10 cellular contexts compared by ENCODE assay signal in genomic region chr3:14452676-14453367, GRCh38. TPM values are rescaled to one million over a fixed set of nuclear protein-coding genes. Genes with fewer than 3 reads are reported as not detected.
DNase-seq lines count a peak whose midpoint lies in the region; ATAC-seq, FAIRE-seq and TF ChIP-seq lines count a peak whose summit lies in the region.
"Had no signal": no experiment of that assay in that cellular context is flagged by ENCODE, and none has a peak within 500 bp of the region (broad histone marks: within the 10 kb centered on the region; RNA-seq: fewer than 3 reads in every experiment).

No MANE protein-coding gene starts in this region.

- peak; percentile 46 to 62 for DNase-seq in NCI-H1930 (lab: John Stamatoyannopoulos, UW)
- DNase-seq in choroid plexus epithelial cell (ENCODE audit: low read depth), result peak; percentile 98
- peak; percentile 86 for DNase-seq in lung (ENCODE audit: low spot score)
- peak; percentile 83 for DNase-seq in thoracic aorta (ENCODE audit: low spot score)
- DNase-seq in HTR-8/SVneo (ENCODE audit: insufficient read length, low spot score), result no peak
- DNase-seq: CD4-positive, CD25-positive, alpha-beta regulatory T cell had no signal

- WGBS in lung, 2 donors, result 47 to 74% methylated on average over 25 of the region's 25 CpGs

- FAIRE-seq in HTR-8/SVneo (lab: Jason Lieb, UNC), result no peak
- FAIRE-seq: TTC549 had no signal

- H3K27me3 ChIP-seq in ACC112 (ENCODE audit: insufficient read depth, low read length), result no peaks in the 10 kb centered on the region
- no peaks in the 10 kb centered on the region for H3K27me3 ChIP-seq in lung (ENCODE audit: control insufficient read depth, insufficient read depth)
- no peaks in the 10 kb centered on the region for H3K27me3 ChIP-seq in thoracic aorta (replicated peaks; ENCODE audit: insufficient read depth)

- H3K4me3 ChIP-seq in ACC112 (ENCODE audit: low read depth, low read length) (peak overlapping the region; percentile 13), choroid plexus epithelial cell (ENCODE audit: low read depth, low read length) (no peak overlapping the region), lung (no peak overlapping the region), thoracic aorta (peak overlapping the region; percentile 38)

- no peak overlapping the region for H2AFZ ChIP-seq in ACC112 (ENCODE audit: low read length, unreplicated experiment)

- H3K36me3 ChIP-seq in ACC112 (ENCODE audit: insufficient read depth, low read length) (peaks cover 6% of the 10 kb centered on the region; the same call in 1 of the 2 replicates), lung (ENCODE audit: control insufficient read depth in 2 of 2, insufficient read depth in 2 of 2, low read length in 2 of 2) (peaks cover 3 to 43% of the 10 kb centered on the region in 2 donors), thoracic aorta (peaks cover 1% of the 10 kb centered on the region)

- peaks cover 21% of the 10 kb centered on the region for H3K4me1 ChIP-seq in ACC112 (ENCODE audit: control insufficient read depth, insufficient read depth, low read length, unreplicated experiment)
- peaks cover 0 to 12% of the 10 kb centered on the region in 2 donors for H3K4me1 ChIP-seq in lung (ENCODE audit: control insufficient read depth in 2 of 2, insufficient read depth in 2 of 2, low read length in 2 of 2)
- peaks cover 19 to 50% of the 10 kb centered on the region in 2 donors for H3K4me1 ChIP-seq in thoracic aorta (ENCODE audit: control insufficient read depth in 1 of 2, low read depth in 2 of 2)

- no peaks in the 10 kb centered on the region for H3K79me2 ChIP-seq in ACC112 (ENCODE audit: control insufficient read depth, insufficient read depth, low read length, unreplicated experiment)

- peak; percentile 63 for ATAC-seq in lung (ENCODE audit: insufficient read depth, low FRiP score)
- peak; percentile 84 for ATAC-seq in thoracic aorta (ENCODE audit: insufficient number of reproducible peaks, low FRiP score, low read depth)
- no peak for ATAC-seq in GM21390 (IDR thresholded peaks at IDR 0.05; ENCODE audit: unreplicated experiment)
- ATAC-seq in HG02623 (IDR thresholded peaks at IDR 0.05; ENCODE audit: unreplicated experiment), result no peak

- H3K9me3 ChIP-seq in lung (ENCODE audit: control insufficient read depth in 2 of 2, insufficient read depth in 1 of 2, low read length in 1 of 2) (no peaks in the 10 kb centered on the region), thoracic aorta (no peaks in the 10 kb centered on the region)

- H3K27ac ChIP-seq in ACC112 (ENCODE audit: low read depth, low read length) (peak overlapping the region; percentile 83), lung (ENCODE audit: low read depth in 1 of 2, low read length in 1 of 2) (peak overlapping the region; percentile 69 to 91), thoracic aorta (peak overlapping the region; percentile 87 to 90)

- TF ChIP-seq CTCF in choroid plexus epithelial cell (conservative IDR thresholded peaks at IDR 0.05; ENCODE audit: low read depth, low read length) (peak; percentile 38), lung (IDR thresholded peaks at IDR 0.05; ENCODE audit: control extremely low read depth, extremely low read depth) (no peak), thoracic aorta (IDR thresholded peaks at IDR 0.05) (peak; percentile 30)

RNA-seq across cellular contexts. Expression of gene SLC6A6, which starts 50.4 kb away (rescaled TPM):
- total RNA-seq in lung (10 to 100 TPM; 63.0 to 96.3 TPM), thoracic aorta (10 to 100 TPM; 33.5 to 45.5 TPM)
- polyA plus RNA-seq in lung, result 10 to 100 TPM; 16.1 to 51.8 TPM

Comparison
In these comparisons a context has a peak if more than half of its experiments do, and no peak if none do; other contexts are left out.
1. H3K4me3 ChIP-seq: peak in ACC112 (single experiment) and thoracic aorta (single experiment); none in choroid plexus epithelial cell (single experiment) and lung (single experiment).
2. ATAC-seq: peak in lung (single experiment) and thoracic aorta (single experiment); none in GM21390 (single experiment) and HG02623 (single experiment).
3. Peak in every context shown above with its lines, with median percentiles within 50 percentile points of each other: H3K27ac ChIP-seq.